ENCODE assay signal across 12 cellular contexts in genomic region chr16:2046125-2046888, GRCh38. TPM values are rescaled to one million over a fixed set of nuclear protein-coding genes. Genes with fewer than 3 reads are reported as not detected.
DNase-seq lines count a peak whose midpoint lies in the region; ATAC-seq, FAIRE-seq and TF ChIP-seq lines count a peak whose summit lies in the region.
"Had no signal": no experiment of that assay in that cellular context is flagged by ENCODE, and none has a peak within 500 bp of the region (broad histone marks: within the 10 kb centered on the region; RNA-seq: fewer than 3 reads in every experiment).

No MANE protein-coding gene starts in this region.

- no peak overlapping the region for H3K27ac Mint-ChIP-seq in activated T-helper 17 cell treated with anti-CD3 and anti-CD28 coated beads, Interleukin-2, amount 50 U/mL, for 72 hours

- no peak for TF ChIP-seq POLR2A in A549 (IDR thresholded peaks at IDR 0.05; ENCODE audit: low read length)

- no peak for TF ChIP-seq EP300 in A549 (IDR thresholded peaks at IDR 0.05)

- POLR2A ChIA-PET in A549 (lab: Yijun Ruan, JAX), result interaction anchor here (1.5 to 2.1 kb wide), 3 partner anchors 75 to 109 kb away, joined by 3 to 15 read pairs (median 5); partner anchors contain the start of genes RPS2, TBL3 and TRAF7

- H3K4me3 ChIP-seq in A549 (peak overlapping the region; percentile 68), HAP-1 (peak overlapping the region; percentile 70), mucosa of rectum (ENCODE audit: low read length in 2 of 2) (peak overlapping the region in 1 of 2 donors; percentile 92)

- no peaks in the 10 kb centered on the region for H3K27me3 Mint-ChIP-seq in activated T-helper 17 cell treated with anti-CD3 and anti-CD28 coated beads, Interleukin-2, amount 50 U/mL, for 72 hours

- CTCF ChIA-PET in A549 (lab: Yijun Ruan, JAX), result interaction anchor here (0.6 to 3.9 kb wide), 13 partner anchors 9 to 96 kb away, joined by 3 to 29 read pairs (median 6); no protein-coding TSS in a partner anchor

- H3K4me1 Mint-ChIP-seq in activated T-helper 17 cell treated with anti-CD3 and anti-CD28 coated beads, Interleukin-2, amount 50 U/mL, for 72 hours, result peaks cover 4% of the 10 kb centered on the region

- TF ChIP-seq RAD21 in A549 (conservative IDR thresholded peaks at IDR 0.05 in 1 of 2, IDR thresholded peaks at IDR 0.05 in 1 of 2), result no peak

- no peaks in the 10 kb centered on the region for H3K9me3 Mint-ChIP-seq in activated T-helper 17 cell treated with anti-CD3 and anti-CD28 coated beads, Interleukin-2, amount 50 U/mL, for 72 hours

- H3K27ac ChIP-seq in A549, result peak overlapping the region; percentile 79 to 91
- H3K27ac ChIP-seq in mucosa of rectum (ENCODE audit: low read depth in 2 of 2, low read length in 2 of 2), result peak overlapping the region; percentile 77 to 80
- H3K27ac ChIP-seq: brain microvascular endothelial cell had no signal

- FAIRE-seq in A549 (lab: Jason Lieb, UNC), result no peak
- FAIRE-seq: frontal cortex, pancreas had no signal

- H3K9me3 ChIP-seq in A549 (no peaks in the 10 kb centered on the region), HAP-1 (no peaks in the 10 kb centered on the region), mucosa of rectum (ENCODE audit: control insufficient read depth in 2 of 2, low read length in 2 of 2) (no peaks in the 10 kb centered on the region)
- H3K9me3 ChIP-seq: pancreas had no signal

- H3K4me3 Mint-ChIP-seq in activated T-helper 17 cell treated with anti-CD3 and anti-CD28 coated beads, Interleukin-2, amount 50 U/mL, for 72 hours, result peak overlapping the region; percentile 86

- WGBS in A549 (ENCODE audit: missing lambda C conversion rate), result 80% methylated on average over 18 of the region's 18 CpGs

- no peak for DNase-seq in A549 (ENCODE audit: low read depth in 1 of 2, low spot score in 1 of 2)
- no peak for DNase-seq in HAP-1 (ENCODE audit: low spot score in 2 of 2)
- no peak for DNase-seq in occipital lobe (lab: John Stamatoyannopoulos, UW)
- DNase-seq: DMS79 had no signal

- no peak for TF ChIP-seq CTCF in A549 (IDR thresholded peaks at IDR 0.05)

- no peaks in the 10 kb centered on the region; the same call in 1 of the 2 replicates for H3K36me3 ChIP-seq in HAP-1 (replicated peaks)
- H3K36me3 ChIP-seq in mucosa of rectum (ENCODE audit: control insufficient read depth in 2 of 2, insufficient read depth in 2 of 2, low read length in 2 of 2), result peaks cover 0 to 5% of the 10 kb centered on the region in 2 donors
- H3K36me3 ChIP-seq: pancreas had no signal

- in situ Hi-C loops in HAP-1 (cut with MboI; ENCODE audit: low sequenced_read_pairs), result no loop called here

- ATAC-seq in A549, result no peak
- no peak for ATAC-seq in activated T-helper 17 cell treated with anti-CD3 and anti-CD28 coated beads, Interleukin-2, amount 50 U/mL, for 72 hours (replicated peaks)
- no peak for ATAC-seq in esophagus mucosa
- ATAC-seq in GM21390 (IDR thresholded peaks at IDR 0.05; ENCODE audit: unreplicated experiment), result no peak
- no peak for ATAC-seq in HG02678 (IDR thresholded peaks at IDR 0.05; ENCODE audit: unreplicated experiment)

- H3K9ac ChIP-seq in mucosa of rectum (ENCODE audit: low read depth in 1 of 2, low read length in 2 of 2), result peak overlapping the region in 1 of 2 donors; percentile 74

- H3K27me3 ChIP-seq in HAP-1 (ENCODE audit: low read depth) (no peaks in the 10 kb centered on the region), mucosa of rectum (ENCODE audit: control insufficient read depth in 2 of 2, insufficient read depth in 2 of 2, low read length in 2 of 2) (no peaks in the 10 kb centered on the region)
- H3K27me3 ChIP-seq: brain microvascular endothelial cell, pancreas had no signal

- peak overlapping the region; percentile 98 for H3K4me2 ChIP-seq in A549

- peaks cover 16% of the 10 kb centered on the region for H3K36me3 Mint-ChIP-seq in activated T-helper 17 cell treated with anti-CD3 and anti-CD28 coated beads, Interleukin-2, amount 50 U/mL, for 72 hours (ENCODE audit: low read depth)

- peaks cover 47% of the 10 kb centered on the region for H3K4me1 ChIP-seq in A549
- H3K4me1 ChIP-seq in HAP-1, result peaks cover 10% of the 10 kb centered on the region
- H3K4me1 ChIP-seq in mucosa of rectum (ENCODE audit: control insufficient read depth in 2 of 2, insufficient read depth in 2 of 2, low read length in 2 of 2), result peaks cover 42 to 55% of the 10 kb centered on the region in 2 donors

TF ChIP-seq in A549, 52 proteins besides CTCF, POLR2A, EP300 and RAD21:
- TF ChIP-seq KDM5A (IDR thresholded peaks at IDR 0.05) (no peak), MAZ (IDR thresholded peaks at IDR 0.05; ENCODE audit: borderline replicate concordance, low read depth, low read length) (no peak), POLR2AphosphoS2 (conservative IDR thresholded peaks at IDR 0.05; ENCODE audit: low read length) (no peak), HEYL (CRISPR knock-in tag; IDR thresholded peaks at IDR 0.05) (no peak), ESRRA (IDR thresholded peaks at IDR 0.05; ENCODE audit: borderline replicate concordance, low read length) (no peak), REST (IDR thresholded peaks at IDR 0.05) (no peak)

RNA-seq across cellular contexts. Expression of gene NTHL1, which starts 1.3 kb away (rescaled TPM):
- polyA plus RNA-seq in A549 (2011; rRNA removed), result 28.8 and 34.8 TPM in 2 replicates
- polyA plus RNA-seq in A549 (2012; cell fraction: cytosol; rRNA removed), result 132 and 135 TPM in 2 replicates
- polyA plus RNA-seq in A549 (2012; cell fraction: nucleus; rRNA removed), result 134 and 191 TPM in 2 replicates
- polyA plus RNA-seq in A549 (2017; fragmentation: RNase III; extraction: RNeasy Plus Mini Kit Qiagen cat#74134 plus additional on column Dnase treatment), result 41.4 to 42.3 TPM (median 42.1 TPM) in 3 replicates
- polyA minus RNA-seq in A549 (2011; rRNA and poly(A)+ RNA removed), result 8.9 and 13.9 TPM in 2 replicates
- total RNA-seq in activated T-helper 17 cell treated with anti-CD3 and anti-CD28 coated beads, Interleukin-2, amount 50 U/mL, for 72 hours, result 10 to 100 TPM; 13.2 to 37.6 TPM
- 15.8 TPM for total RNA-seq in esophagus mucosa
- 20.3 TPM for total RNA-seq in occipital lobe

RNA-seq across cellular contexts. Expression of gene TSC2, which starts 1.5 kb away (rescaled TPM):
- polyA plus RNA-seq in A549 (2011; rRNA removed), result 32.6 and 41.7 TPM in 2 replicates
- 74.0 and 77.7 TPM in 2 replicates for polyA plus RNA-seq in A549 (2012; cell fraction: cytosol; rRNA removed)
- 311 and 430 TPM in 2 replicates for polyA plus RNA-seq in A549 (2012; cell fraction: nucleus; rRNA removed)
- polyA plus RNA-seq in A549 (2017; fragmentation: RNase III; extraction: RNeasy Plus Mini Kit Qiagen cat#74134 plus additional on column Dnase treatment), result 42.0 to 47.3 TPM (median 45.1 TPM) in 3 replicates
- 80.5 and 91.2 TPM in 2 replicates for polyA minus RNA-seq in A549 (2011; rRNA and poly(A)+ RNA removed)
- total RNA-seq in activated T-helper 17 cell treated with anti-CD3 and anti-CD28 coated beads, Interleukin-2, amount 50 U/mL, for 72 hours, result 10 to 100 TPM; 79.3 to 83.7 TPM
- total RNA-seq in esophagus mucosa, result 49.5 TPM
- total RNA-seq in occipital lobe, result 47.3 TPM

RNA-seq across cellular contexts. Expression of gene NHERF2, which starts 19.6 kb away (rescaled TPM):
- polyA plus RNA-seq in A549 (2011; rRNA removed), result 33.1 and 35.0 TPM in 2 replicates
- polyA plus RNA-seq in A549 (2012; cell fraction: cytosol; rRNA removed), result 72.4 and 90.6 TPM in 2 replicates
- polyA plus RNA-seq in A549 (2012; cell fraction: nucleus; rRNA removed), result 67.1 and 86.4 TPM in 2 replicates
- polyA plus RNA-seq in A549 (2017; fragmentation: RNase III; extraction: RNeasy Plus Mini Kit Qiagen cat#74134 plus additional on column Dnase treatment), result 27.3 to 32.3 TPM (median 31.0 TPM) in 3 replicates
- 9.9 and 14.4 TPM in 2 replicates for polyA minus RNA-seq in A549 (2011; rRNA and poly(A)+ RNA removed)
- total RNA-seq in activated T-helper 17 cell treated with anti-CD3 and anti-CD28 coated beads, Interleukin-2, amount 50 U/mL, for 72 hours, result 1 to 10 TPM in 1 of 2 donors, under 1 TPM in 1; 0.21 to 2.9 TPM
- 21.6 TPM for total RNA-seq in esophagus mucosa
- 9.8 TPM for total RNA-seq in occipital lobe

RNA-seq across cellular contexts. Expression of gene NPW, which starts 26.7 kb away (rescaled TPM):
- polyA plus RNA-seq in A549 (2011; rRNA removed) (0.13 and 0.26 TPM in 2 replicates), A549 (2017; fragmentation: RNase III; extraction: RNeasy Plus Mini Kit Qiagen cat#74134 plus additional on column Dnase treatment) (1.0 to 1.6 TPM (median 1.2 TPM) in 3 replicates)
- 0.83 and 1.2 TPM in 2 replicates for polyA plus RNA-seq in A549 (2012; cell fraction: cytosol; rRNA removed)
- polyA plus RNA-seq in A549 (2012; cell fraction: nucleus; rRNA removed), result 7.5 and 11.1 TPM in 2 replicates
- polyA minus RNA-seq in A549 (2011; rRNA and poly(A)+ RNA removed), result not detected in 2 replicates
- 1 to 10 TPM in 1 of 2 donors, not detected in 1; 2.8 TPM for total RNA-seq in activated T-helper 17 cell treated with anti-CD3 and anti-CD28 coated beads, Interleukin-2, amount 50 U/mL, for 72 hours
- total RNA-seq in esophagus mucosa (0.80 TPM), occipital lobe (not detected)
- total RNA-seq: frontal cortex had no signal

RNA-seq across cellular contexts. Expression of gene ZNF598, which starts 36.7 kb away (rescaled TPM):
- 15.3 and 17.7 TPM in 2 replicates for polyA plus RNA-seq in A549 (2011; rRNA removed)
- 52.2 and 62.7 TPM in 2 replicates for polyA plus RNA-seq in A549 (2012; cell fraction: cytosol; rRNA removed)
- polyA plus RNA-seq in A549 (2012; cell fraction: nucleus; rRNA removed), result 120 and 183 TPM in 2 replicates
- polyA plus RNA-seq in A549 (2017; fragmentation: RNase III; extraction: RNeasy Plus Mini Kit Qiagen cat#74134 plus additional on column Dnase treatment), result 32.7 to 35.0 TPM (median 33.8 TPM) in 3 replicates
- polyA minus RNA-seq in A549 (2011; rRNA and poly(A)+ RNA removed), result 12.7 and 17.2 TPM in 2 replicates
- 10 to 100 TPM; 41.2 to 79.6 TPM for total RNA-seq in activated T-helper 17 cell treated with anti-CD3 and anti-CD28 coated beads, Interleukin-2, amount 50 U/mL, for 72 hours
- total RNA-seq in esophagus mucosa, result 41.0 TPM
- total RNA-seq in occipital lobe, result 5.5 TPM
